ENCODE assay signal across 11 cellular contexts in the genomic region with DNA sequence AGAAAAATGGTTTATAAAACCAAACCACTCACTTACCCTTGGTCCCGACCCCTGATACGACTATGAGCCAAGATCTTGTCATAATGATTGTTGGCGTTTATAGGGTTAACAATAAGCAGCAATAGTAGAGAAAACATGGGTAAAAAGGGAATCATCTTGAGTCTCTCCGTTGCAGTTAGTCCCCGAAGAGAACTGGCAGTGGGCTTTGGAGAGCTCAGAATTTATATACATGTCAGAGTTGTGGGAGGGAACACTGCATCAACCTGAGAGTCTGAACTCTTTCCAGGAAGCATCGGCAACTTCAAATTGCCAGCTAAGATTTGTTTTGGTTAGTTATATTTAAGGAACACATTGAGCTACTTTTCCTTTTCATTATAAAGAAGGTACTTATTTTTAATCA. TPM values are rescaled to one million over a fixed set of nuclear protein-coding genes. Genes with fewer than 3 reads are reported as not detected.
DNase-seq lines count a peak whose midpoint lies in the region; ATAC-seq, FAIRE-seq and TF ChIP-seq lines count a peak whose summit lies in the region.
"Had no signal": no experiment of that assay in that cellular context is flagged by ENCODE, and none has a peak within 500 bp of the region (broad histone marks: within the 10 kb centered on the region; RNA-seq: fewer than 3 reads in every experiment).

A gene with protein sequence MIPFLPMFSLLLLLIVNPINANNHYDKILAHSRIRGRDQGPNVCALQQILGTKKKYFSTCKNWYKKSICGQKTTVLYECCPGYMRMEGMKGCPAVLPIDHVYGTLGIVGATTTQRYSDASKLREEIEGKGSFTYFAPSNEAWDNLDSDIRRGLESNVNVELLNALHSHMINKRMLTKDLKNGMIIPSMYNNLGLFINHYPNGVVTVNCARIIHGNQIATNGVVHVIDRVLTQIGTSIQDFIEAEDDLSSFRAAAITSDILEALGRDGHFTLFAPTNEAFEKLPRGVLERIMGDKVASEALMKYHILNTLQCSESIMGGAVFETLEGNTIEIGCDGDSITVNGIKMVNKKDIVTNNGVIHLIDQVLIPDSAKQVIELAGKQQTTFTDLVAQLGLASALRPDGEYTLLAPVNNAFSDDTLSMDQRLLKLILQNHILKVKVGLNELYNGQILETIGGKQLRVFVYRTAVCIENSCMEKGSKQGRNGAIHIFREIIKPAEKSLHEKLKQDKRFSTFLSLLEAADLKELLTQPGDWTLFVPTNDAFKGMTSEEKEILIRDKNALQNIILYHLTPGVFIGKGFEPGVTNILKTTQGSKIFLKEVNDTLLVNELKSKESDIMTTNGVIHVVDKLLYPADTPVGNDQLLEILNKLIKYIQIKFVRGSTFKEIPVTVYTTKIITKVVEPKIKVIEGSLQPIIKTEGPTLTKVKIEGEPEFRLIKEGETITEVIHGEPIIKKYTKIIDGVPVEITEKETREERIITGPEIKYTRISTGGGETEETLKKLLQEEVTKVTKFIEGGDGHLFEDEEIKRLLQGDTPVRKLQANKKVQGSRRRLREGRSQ (minus strand): TSS at position 197 of the 400 bp plus-strand sequence. CDS start 42 bp downstream, at position 155.

- TF ChIP-seq CTCF in AG04449 (IDR thresholded peaks at IDR 0.05; ENCODE audit: insufficient read depth, low read length, missing control alignments) (no peak), astrocyte (IDR thresholded peaks at IDR 0.05; ENCODE audit: insufficient read depth, low read depth, low read length) (no peak), ovary (IDR thresholded peaks at IDR 0.05) (no peak)

- intact Hi-C loops in left cardiac atrium (cut with DNase I) (loop anchor here in 1 of 2 donors (10.0 kb wide), 1 partner anchor 294 kb away; no protein-coding TSS in a partner anchor), ovary (cut with DNase I) (no loop called here)
- intact Hi-C loops in CD4-positive, alpha-beta memory T cell (cut with micrococcal nuclease), result no loop called here

- H3K4me1 ChIP-seq in astrocyte (ENCODE audit: insufficient read depth, low read length) (no peaks in the 10 kb centered on the region), ovary (ENCODE audit: insufficient read depth) (peaks cover 1% of the 10 kb centered on the region)
- H3K4me1 ChIP-seq in CD4-positive, alpha-beta memory T cell (ENCODE audit: insufficient read depth, low read length), result no peaks in the 10 kb centered on the region
- H3K4me1 ChIP-seq: adrenal gland, parathyroid adenoma had no signal

- no peaks in the 10 kb centered on the region for H3K36me3 Mint-ChIP-seq in astrocyte (ENCODE audit: low read depth, unreplicated experiment)
- H3K36me3 Mint-ChIP-seq in CD4-positive, alpha-beta memory T cell, result no peaks in the 10 kb centered on the region

- H4K20me1 ChIP-seq in astrocyte (ENCODE audit: insufficient read depth, low read length), result no peaks in the 10 kb centered on the region

- CTCF ChIA-PET in AG04449 (lab: Yijun Ruan, JAX), result interaction anchor here (1.1 to 8.3 kb wide), 4 partner anchors 10 to 530 kb away, joined by 3 to 89 read pairs (median 42); partner anchors contain the start of gene CSNK1A1L
- CTCF ChIA-PET in CD4-positive, alpha-beta memory T cell (lab: Charles Lee; ENCODE audit: partially characterized antibody), result no interaction called here

- ATAC-seq in left cardiac atrium (no peak), HG03280 (IDR thresholded peaks at IDR 0.05; ENCODE audit: unreplicated experiment) (no peak)
- ATAC-seq: activated CD8-positive, alpha-beta T cell treated with anti-CD3 and anti-CD28 coated beads for 36 hours had no signal

- H3K4me3 Mint-ChIP-seq in astrocyte (ENCODE audit: unreplicated experiment), result peak within 1 kb of the TSS; percentile 73
- no peak within 1 kb of the TSS for H3K4me3 Mint-ChIP-seq in CD4-positive, alpha-beta memory T cell
- H3K4me3 Mint-ChIP-seq: activated CD8-positive, alpha-beta T cell treated with anti-CD3 and anti-CD28 coated beads for 36 hours had no signal

- peak within 1 kb of the TSS; percentile 82 for H3K27ac Mint-ChIP-seq in astrocyte (ENCODE audit: unreplicated experiment)
- no peak within 1 kb of the TSS for H3K27ac Mint-ChIP-seq in CD4-positive, alpha-beta memory T cell
- H3K27ac Mint-ChIP-seq: activated CD8-positive, alpha-beta T cell treated with anti-CD3 and anti-CD28 coated beads for 36 hours had no signal

- POLR2A ChIA-PET in AG04449 (lab: Yijun Ruan, JAX), result interaction anchor here (0.7 kb wide), 2 partner anchors 151 to 192 kb away, joined by 3 to 4 read pairs; no protein-coding TSS in a partner anchor
- POLR2A ChIA-PET in CD4-positive, alpha-beta memory T cell (lab: Charles Lee; ENCODE audit: partially characterized antibody), result no interaction called here

- no peak for DNase-seq in AG04449 (ENCODE audit: low read depth, low spot score)
- peak; percentile 61 for DNase-seq in astrocyte (ENCODE audit: low read depth)
- DNase-seq in left cardiac atrium, result no peak
- no peak for DNase-seq in ovary
- DNase-seq in ecto neural progenitor cell (ENCODE audit: low spot score), result no peak
- DNase-seq in CD4-positive, alpha-beta memory T cell, result no peak
- no peak for DNase-seq in AG20443 (ENCODE audit: low spot score)
- DNase-seq: activated CD8-positive, alpha-beta T cell treated with anti-CD3 and anti-CD28 coated beads for 36 hours; adrenal gland had no signal

- H2AFZ ChIP-seq in astrocyte (ENCODE audit: low read depth, low read length), result no peak within 1 kb of the TSS
- H2AFZ ChIP-seq: parathyroid adenoma had no signal

- peak within 1 kb of the TSS; percentile 74 for H3K9ac ChIP-seq in astrocyte (ENCODE audit: low read length)
- H3K9ac ChIP-seq: parathyroid adenoma had no signal

- no peak for FAIRE-seq in astrocyte (lab: Jason Lieb, UNC)

- TF ChIP-seq EP300 in ovary (IDR thresholded peaks at IDR 0.05), result no peak

- H3K4me1 Mint-ChIP-seq in astrocyte (ENCODE audit: low read depth, unreplicated experiment), result peaks cover 12% of the 10 kb centered on the region
- no peaks in the 10 kb centered on the region for H3K4me1 Mint-ChIP-seq in CD4-positive, alpha-beta memory T cell

- no peaks in the 10 kb centered on the region for H3K9me3 ChIP-seq in astrocyte (ENCODE audit: insufficient read depth, low read depth, low read length)
- no peaks in the 10 kb centered on the region for H3K9me3 ChIP-seq in ovary
- H3K9me3 ChIP-seq in CD4-positive, alpha-beta memory T cell (ENCODE audit: control insufficient read depth in 1 of 2, low read length in 2 of 2), result no peaks in the 10 kb centered on the region
- H3K9me3 ChIP-seq: adrenal gland had no signal

- H3K27ac ChIP-seq in astrocyte (ENCODE audit: low read depth, low read length) (no peak within 1 kb of the TSS), ovary (no peak within 1 kb of the TSS)
- H3K27ac ChIP-seq in CD4-positive, alpha-beta memory T cell (ENCODE audit: low read depth, low read length), result no peak within 1 kb of the TSS
- H3K27ac ChIP-seq: adrenal gland, parathyroid adenoma had no signal

- TF ChIP-seq POLR2A in ovary (IDR thresholded peaks at IDR 0.05), result no peak

- peak within 1 kb of the TSS; percentile 77 for H3K4me2 ChIP-seq in astrocyte (ENCODE audit: low read length)

- H3K4me3 ChIP-seq in AG04449 (ENCODE audit: low read depth, low read length) (peak within 1 kb of the TSS; percentile 45), astrocyte (ENCODE audit: insufficient read depth, low read depth, low read length) (peak within 1 kb of the TSS; percentile 58), ovary (peak within 1 kb of the TSS; percentile 22)
- H3K4me3 ChIP-seq in CD4-positive, alpha-beta memory T cell (ENCODE audit: low read length in 2 of 2), result no peak within 1 kb of the TSS
- H3K4me3 ChIP-seq: adrenal gland had no signal

- no peaks in the 10 kb centered on the region for H3K9me3 Mint-ChIP-seq in astrocyte (ENCODE audit: unreplicated experiment)
- no peaks in the 10 kb centered on the region for H3K9me3 Mint-ChIP-seq in CD4-positive, alpha-beta memory T cell
- H3K9me3 Mint-ChIP-seq: activated CD8-positive, alpha-beta T cell treated with anti-CD3 and anti-CD28 coated beads for 36 hours had no signal

- 9 to 12% (median 11%) methylated on average over 6 of the region's 6 CpGs for WGBS in ovary, 3 donors

- H3K79me2 ChIP-seq in astrocyte (ENCODE audit: insufficient read depth, low read length), result peaks cover 27% of the 10 kb centered on the region
- H3K79me2 ChIP-seq: parathyroid adenoma had no signal

- H3K27me3 ChIP-seq in astrocyte (ENCODE audit: insufficient read depth, low read length) (no peaks in the 10 kb centered on the region), ovary (no peaks in the 10 kb centered on the region)
- H3K27me3 ChIP-seq in CD4-positive, alpha-beta memory T cell (ENCODE audit: insufficient read depth, low read length), result no peaks in the 10 kb centered on the region
- H3K27me3 ChIP-seq: adrenal gland had no signal

- H3K36me3 ChIP-seq in astrocyte (ENCODE audit: insufficient read depth, low read length) (no peaks in the 10 kb centered on the region), ovary (no peaks in the 10 kb centered on the region)
- no peaks in the 10 kb centered on the region for H3K36me3 ChIP-seq in CD4-positive, alpha-beta memory T cell (ENCODE audit: insufficient read depth, low read length)
- H3K36me3 ChIP-seq: adrenal gland had no signal

- no peaks in the 10 kb centered on the region for H3K27me3 Mint-ChIP-seq in astrocyte (ENCODE audit: low read depth, unreplicated experiment)
- no peaks in the 10 kb centered on the region for H3K27me3 Mint-ChIP-seq in CD4-positive, alpha-beta memory T cell
- H3K27me3 Mint-ChIP-seq: activated CD8-positive, alpha-beta T cell treated with anti-CD3 and anti-CD28 coated beads for 36 hours had no signal

RNA-seq across cellular contexts. Expression of the gene that starts here (rescaled TPM):
- total RNA-seq in astrocyte (18.6 and 26.6 TPM in 2 replicates), left cardiac atrium (100 to 1,000 TPM in 1 of 2 donors, 10 to 100 TPM in 1; 18.0 to 236 TPM), ovary (10 to 100 TPM in 3 of 7 donors, 1 to 10 TPM in 3, under 1 TPM in 1; 0.48 to 38.3 (median 6.1) TPM)
- 100 to 1,000 TPM in 1 of 2 donors, 1 to 10 TPM in 1; 6.1 to 120 TPM for polyA plus RNA-seq in ovary
- not detected for total RNA-seq in CD4-positive, alpha-beta memory T cell
- polyA plus RNA-seq in CD4-positive, alpha-beta memory T cell, result not detected
- total RNA-seq: activated CD8-positive, alpha-beta T cell treated with anti-CD3 and anti-CD28 coated beads for 36 hours had no signal

Comparison
In these comparisons a context has a peak if more than half of its experiments do, and no peak if none do; other contexts are left out.
1. RNA of the gene that starts here (polyA plus RNA-seq): 6.1 to 120 TPM in ovary; not detected in CD4-positive, alpha-beta memory T cell; every median in the first group is over 4 times any median in the second.
2. H3K4me3 ChIP-seq: peak in AG04449 (single experiment), astrocyte (single experiment) and ovary (single experiment); none in CD4-positive, alpha-beta memory T cell (0 of 2).